Comparison of ENCODE assay signal across 2 cellular contexts in the genomic region with DNA sequence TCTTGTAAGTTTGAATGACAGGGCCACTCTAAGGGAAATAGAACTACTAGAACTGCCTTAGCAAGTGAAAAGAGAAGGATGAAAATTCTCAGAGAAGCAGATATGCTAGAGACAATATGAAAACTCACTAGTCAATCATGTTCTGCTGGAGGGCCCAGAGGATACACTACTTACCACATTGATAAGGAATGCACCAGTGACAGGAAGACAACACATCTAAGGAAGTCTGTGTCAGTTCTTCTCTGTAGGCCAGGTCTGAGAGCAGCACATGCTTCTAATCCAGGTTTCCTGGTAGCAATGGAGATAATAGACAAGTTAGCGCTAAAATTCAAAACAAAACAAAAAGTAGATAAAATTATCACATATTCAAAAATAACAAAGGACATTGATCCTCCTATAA.
TF ChIP-seq lines count a peak whose summit lies in the region.

No MANE protein-coding gene starts in this region.

TF ChIP-seq in IMR-90, 13 proteins besides CTCF, POLR2A, EP300 and RAD21:
- no peak for TF ChIP-seq RCOR1 (IDR thresholded peaks at IDR 0.05; ENCODE audit: insufficient replicate concordance, low read length)
- no peak for TF ChIP-seq MAZ (IDR thresholded peaks at IDR 0.05; ENCODE audit: borderline replicate concordance, low read depth, low read length)
- TF ChIP-seq SMC3 (IDR thresholded peaks at IDR 0.05; ENCODE audit: low read depth, low read length), result no peak
- TF ChIP-seq CEBPB (IDR thresholded peaks at IDR 0.05; ENCODE audit: low read depth, low read length), result no peak
- no peak for TF ChIP-seq RFX5 (IDR thresholded peaks at IDR 0.05; ENCODE audit: low read depth, low read length)
- TF ChIP-seq MAFK (IDR thresholded peaks at IDR 0.05; ENCODE audit: low read depth, low read length), result no peak
- no peak for TF ChIP-seq BHLHE40 (IDR thresholded peaks at IDR 0.05; ENCODE audit: low read depth, low read length)
- no peak for TF ChIP-seq NFE2L2 (IDR thresholded peaks at IDR 0.05; ENCODE audit: low read depth, low read length)
- TF ChIP-seq, protein P1, sequence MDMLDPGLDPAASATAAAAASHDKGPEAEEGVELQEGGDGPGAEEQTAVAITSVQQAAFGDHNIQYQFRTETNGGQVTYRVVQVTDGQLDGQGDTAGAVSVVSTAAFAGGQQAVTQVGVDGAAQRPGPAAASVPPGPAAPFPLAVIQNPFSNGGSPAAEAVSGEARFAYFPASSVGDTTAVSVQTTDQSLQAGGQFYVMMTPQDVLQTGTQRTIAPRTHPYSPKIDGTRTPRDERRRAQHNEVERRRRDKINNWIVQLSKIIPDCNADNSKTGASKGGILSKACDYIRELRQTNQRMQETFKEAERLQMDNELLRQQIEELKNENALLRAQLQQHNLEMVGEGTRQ (IDR thresholded peaks at IDR 0.05; ENCODE audit: low read depth, low read length), result no peak
- no peak for TF ChIP-seq CHD1 (IDR thresholded peaks at IDR 0.05; ENCODE audit: low read depth, low read length)
- TF ChIP-seq, protein P2, sequence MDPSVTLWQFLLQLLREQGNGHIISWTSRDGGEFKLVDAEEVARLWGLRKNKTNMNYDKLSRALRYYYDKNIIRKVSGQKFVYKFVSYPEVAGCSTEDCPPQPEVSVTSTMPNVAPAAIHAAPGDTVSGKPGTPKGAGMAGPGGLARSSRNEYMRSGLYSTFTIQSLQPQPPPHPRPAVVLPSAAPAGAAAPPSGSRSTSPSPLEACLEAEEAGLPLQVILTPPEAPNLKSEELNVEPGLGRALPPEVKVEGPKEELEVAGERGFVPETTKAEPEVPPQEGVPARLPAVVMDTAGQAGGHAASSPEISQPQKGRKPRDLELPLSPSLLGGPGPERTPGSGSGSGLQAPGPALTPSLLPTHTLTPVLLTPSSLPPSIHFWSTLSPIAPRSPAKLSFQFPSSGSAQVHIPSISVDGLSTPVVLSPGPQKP (IDR thresholded peaks at IDR 0.05; ENCODE audit: borderline replicate concordance, low read depth, low read length), result no peak
- TF ChIP-seq MXI1 (IDR thresholded peaks at IDR 0.05; ENCODE audit: borderline replicate concordance, low read depth, low read length), result no peak
- TF ChIP-seq FOS (IDR thresholded peaks at IDR 0.05; ENCODE audit: low read depth, low read length), result no peak

TF ChIP-seq in endothelial cell of umbilical vein, 7 proteins besides CTCF, POLR2A, EP300 and RAD21:
- TF ChIP-seq FOS (IDR thresholded peaks at IDR 0.05; ENCODE audit: borderline replicate concordance, insufficient read depth, low read length) (no peak), POLR2AphosphoS5 (IDR thresholded peaks at IDR 0.05; ENCODE audit: insufficient read depth, low read depth, low read length) (no peak), MYC (IDR thresholded peaks at IDR 0.05; ENCODE audit: low read depth, low read length) (no peak), EZH2 (IDR thresholded peaks at IDR 0.05; ENCODE audit: borderline replicate concordance, low read depth, low read length, severe bottlenecking) (no peak), GATA2 (IDR thresholded peaks at IDR 0.05; ENCODE audit: insufficient read depth, insufficient read length, low read depth, low read length) (no peak), JUN (IDR thresholded peaks at IDR 0.05; ENCODE audit: borderline replicate concordance, insufficient read depth, insufficient read length, low read depth) (no peak)
- TF ChIP-seq, protein P3, sequence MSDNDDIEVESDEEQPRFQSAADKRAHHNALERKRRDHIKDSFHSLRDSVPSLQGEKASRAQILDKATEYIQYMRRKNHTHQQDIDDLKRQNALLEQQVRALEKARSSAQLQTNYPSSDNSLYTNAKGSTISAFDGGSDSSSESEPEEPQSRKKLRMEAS (IDR thresholded peaks at IDR 0.05; ENCODE audit: insufficient read depth, insufficient read length), result no peak
TF ChIP-seq in endothelial cell of umbilical vein: peak in this region for 0.
